Comparison of ENCODE assay signal across 9 cellular contexts in the genomic region with DNA sequence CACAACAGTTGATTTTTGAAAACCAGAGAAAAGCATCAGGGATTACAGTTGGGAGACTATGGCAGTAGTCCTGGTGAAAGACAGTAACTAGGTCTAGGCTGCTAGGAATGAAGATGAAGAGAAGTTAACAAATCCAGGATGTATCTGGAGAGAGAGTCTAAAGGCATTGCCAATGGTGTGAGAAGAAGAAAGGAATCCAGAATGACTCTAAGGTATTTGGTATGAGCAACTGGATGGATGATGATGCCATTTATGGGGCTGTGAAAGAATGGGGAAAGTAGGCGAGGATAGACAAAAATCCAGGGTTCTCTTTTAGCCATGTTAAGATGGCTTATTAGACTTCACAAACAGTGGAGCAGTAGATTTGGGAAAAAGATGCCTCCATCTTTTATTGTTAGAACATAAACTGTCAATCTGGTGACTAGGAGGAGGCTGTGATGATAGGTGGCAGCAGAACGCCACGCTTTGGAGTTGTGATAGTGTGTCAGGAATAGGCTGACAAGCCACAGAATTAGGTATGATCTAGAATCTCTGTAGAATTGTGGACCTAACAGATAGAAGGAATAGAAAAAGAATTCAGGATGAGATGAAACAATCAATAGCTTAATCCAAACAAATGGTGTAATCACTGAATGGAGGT. TPM values are rescaled to one million over a fixed set of nuclear protein-coding genes. Genes with fewer than 3 reads are reported as not detected.
DNase-seq lines count a peak whose midpoint lies in the region; ATAC-seq and TF ChIP-seq lines count a peak whose summit lies in the region.
"Had no signal": no experiment of that assay in that cellular context is flagged by ENCODE, and none has a peak within 500 bp of the region (broad histone marks: within the 10 kb centered on the region; RNA-seq: fewer than 3 reads in every experiment).

No MANE protein-coding gene starts in this region.

- no peak overlapping the region for H3K27ac Mint-ChIP-seq in activated naive CD4-positive, alpha-beta T cell treated with anti-CD3 and anti-CD28 coated beads, Interleukin-2, amount 10 ng/mL, durations not matched to agents 7 days and 5 days

- H3K4me1 ChIP-seq in lower lobe of right lung (peaks cover 2% of the 10 kb centered on the region), thoracic aorta (ENCODE audit: control insufficient read depth in 1 of 2, low read depth in 2 of 2) (peaks cover 0 to 8% of the 10 kb centered on the region in 2 donors)
- H3K4me1 ChIP-seq: BLaER1 treated with 17β-estradiol and CSF1 and Interleukin-3, amounts not matched to agents 10 nM and 100 nM had no signal

- H3K27ac ChIP-seq in lower lobe of right lung, result no peak overlapping the region
- peak overlapping the region; percentile 42 to 67 for H3K27ac ChIP-seq in thoracic aorta
- H3K27ac ChIP-seq: BLaER1 treated with 17β-estradiol and CSF1 and Interleukin-3, amounts not matched to agents 10 nM and 100 nM had no signal

- H3K36me3 ChIP-seq in lower lobe of right lung (no peaks in the 10 kb centered on the region), thoracic aorta (no peaks in the 10 kb centered on the region)
- H3K36me3 ChIP-seq: BLaER1 treated with 17β-estradiol and CSF1 and Interleukin-3, amounts not matched to agents 10 nM and 100 nM had no signal

- CTCF ChIA-PET in activated naive CD4-positive, alpha-beta T cell treated with anti-CD3 and anti-CD28 coated beads, Interleukin-2, amount 10 ng/mL, durations not matched to agents 7 days and 5 days (lab: Charles Lee), result interaction anchor here (0.8 kb wide), 1 partner anchor 208 kb away, joined by 3 read pairs; no protein-coding TSS in a partner anchor

- H3K4me3 Mint-ChIP-seq in activated naive CD4-positive, alpha-beta T cell treated with anti-CD3 and anti-CD28 coated beads, Interleukin-2, amount 10 ng/mL, durations not matched to agents 7 days and 5 days, result no peak overlapping the region

- H3K27me3 ChIP-seq in lower lobe of right lung (ENCODE audit: low read depth) (no peaks in the 10 kb centered on the region), thoracic aorta (replicated peaks; ENCODE audit: insufficient read depth) (no peaks in the 10 kb centered on the region)
- H3K27me3 ChIP-seq: BLaER1 treated with 17β-estradiol and CSF1 and Interleukin-3, amounts not matched to agents 10 nM and 100 nM had no signal

- no peaks in the 10 kb centered on the region for H3K36me3 Mint-ChIP-seq in activated naive CD4-positive, alpha-beta T cell treated with anti-CD3 and anti-CD28 coated beads, Interleukin-2, amount 10 ng/mL, durations not matched to agents 7 days and 5 days

- intact Hi-C loops in lower lobe of right lung (cut with DNase I), result no loop called here

- no peaks in the 10 kb centered on the region for H3K27me3 Mint-ChIP-seq in activated naive CD4-positive, alpha-beta T cell treated with anti-CD3 and anti-CD28 coated beads, Interleukin-2, amount 10 ng/mL, durations not matched to agents 7 days and 5 days

- H3K4me3 ChIP-seq in lower lobe of right lung (no peak overlapping the region), thoracic aorta (no peak overlapping the region)
- H3K4me3 ChIP-seq: BLaER1 treated with 17β-estradiol and CSF1 and Interleukin-3, amounts not matched to agents 10 nM and 100 nM had no signal

- DNase-seq in NCI-H82 (lab: John Stamatoyannopoulos, UW) (peak; percentile 48), NCI-H82 treated with DMSO at 0.1 percent for 48 hours (lab: John Stamatoyannopoulos, UW; ENCODE audit: unreplicated experiment) (no peak), NCI-H460 (ENCODE audit: extremely low read depth, low read depth) (peak; percentile 19), lower lobe of right lung (no peak), thoracic aorta (ENCODE audit: low spot score) (no peak), NCI-H1105 (lab: John Stamatoyannopoulos, UW) (no peak), SHP77 treated with DMSO at 0.1 percent for 48 hours (lab: John Stamatoyannopoulos, UW) (no peak)
- DNase-seq in activated naive CD4-positive, alpha-beta T cell treated with anti-CD3 and anti-CD28 coated beads, Interleukin-2, amount 10 ng/mL, durations not matched to agents 7 days and 5 days, result peak; percentile 63

- H3K9me3 Mint-ChIP-seq in activated naive CD4-positive, alpha-beta T cell treated with anti-CD3 and anti-CD28 coated beads, Interleukin-2, amount 10 ng/mL, durations not matched to agents 7 days and 5 days, result no peaks in the 10 kb centered on the region

- ATAC-seq in lower lobe of right lung (peak in 1 of 2 donors; percentile 58), thoracic aorta (ENCODE audit: insufficient number of reproducible peaks, low FRiP score, low read depth) (no peak)

- H3K4me1 Mint-ChIP-seq in activated naive CD4-positive, alpha-beta T cell treated with anti-CD3 and anti-CD28 coated beads, Interleukin-2, amount 10 ng/mL, durations not matched to agents 7 days and 5 days, result no peaks in the 10 kb centered on the region

- H3K9me3 ChIP-seq in lower lobe of right lung, result no peaks in the 10 kb centered on the region
- no peaks in the 10 kb centered on the region for H3K9me3 ChIP-seq in thoracic aorta
- H3K9me3 ChIP-seq: BLaER1 treated with 17β-estradiol and CSF1 and Interleukin-3, amounts not matched to agents 10 nM and 100 nM had no signal

- peak; percentile 35 for TF ChIP-seq CTCF in lower lobe of right lung (IDR thresholded peaks at IDR 0.05)
- no peak for TF ChIP-seq CTCF in thoracic aorta (IDR thresholded peaks at IDR 0.05)

RNA-seq across cellular contexts. Expression of a gene that starts 27.3 kb away (rescaled TPM):
- 26.7 TPM in 2 replicates for total RNA-seq in NCI-H460 (2014; rRNA removed; shearing (Covaris generic))
- 26.3 and 26.6 TPM in 2 replicates for polyA plus RNA-seq in NCI-H460 (2014; cell fraction: nucleus; rRNA removed)
- total RNA-seq in lower lobe of right lung (36.3 TPM), thoracic aorta (10 to 100 TPM; 23.7 to 63.8 TPM)

Comparison
In these comparisons a context has a peak if more than half of its experiments do, and no peak if none do; other contexts are left out.
1. DNase-seq: peak in NCI-H82 (single experiment), NCI-H460 (single experiment) and activated naive CD4-positive, alpha-beta T cell treated with anti-CD3 and anti-CD28 coated beads, Interleukin-2, amount 10 ng/mL, durations not matched to agents 7 days and 5 days (single experiment); none in NCI-H82 treated with DMSO at 0.1 percent for 48 hours (single experiment), lower lobe of right lung (single experiment), thoracic aorta (single experiment), NCI-H1105 (single experiment) and SHP77 treated with DMSO at 0.1 percent for 48 hours (single experiment).